ENCODE assay signal across 8 cellular contexts in the genomic region with DNA sequence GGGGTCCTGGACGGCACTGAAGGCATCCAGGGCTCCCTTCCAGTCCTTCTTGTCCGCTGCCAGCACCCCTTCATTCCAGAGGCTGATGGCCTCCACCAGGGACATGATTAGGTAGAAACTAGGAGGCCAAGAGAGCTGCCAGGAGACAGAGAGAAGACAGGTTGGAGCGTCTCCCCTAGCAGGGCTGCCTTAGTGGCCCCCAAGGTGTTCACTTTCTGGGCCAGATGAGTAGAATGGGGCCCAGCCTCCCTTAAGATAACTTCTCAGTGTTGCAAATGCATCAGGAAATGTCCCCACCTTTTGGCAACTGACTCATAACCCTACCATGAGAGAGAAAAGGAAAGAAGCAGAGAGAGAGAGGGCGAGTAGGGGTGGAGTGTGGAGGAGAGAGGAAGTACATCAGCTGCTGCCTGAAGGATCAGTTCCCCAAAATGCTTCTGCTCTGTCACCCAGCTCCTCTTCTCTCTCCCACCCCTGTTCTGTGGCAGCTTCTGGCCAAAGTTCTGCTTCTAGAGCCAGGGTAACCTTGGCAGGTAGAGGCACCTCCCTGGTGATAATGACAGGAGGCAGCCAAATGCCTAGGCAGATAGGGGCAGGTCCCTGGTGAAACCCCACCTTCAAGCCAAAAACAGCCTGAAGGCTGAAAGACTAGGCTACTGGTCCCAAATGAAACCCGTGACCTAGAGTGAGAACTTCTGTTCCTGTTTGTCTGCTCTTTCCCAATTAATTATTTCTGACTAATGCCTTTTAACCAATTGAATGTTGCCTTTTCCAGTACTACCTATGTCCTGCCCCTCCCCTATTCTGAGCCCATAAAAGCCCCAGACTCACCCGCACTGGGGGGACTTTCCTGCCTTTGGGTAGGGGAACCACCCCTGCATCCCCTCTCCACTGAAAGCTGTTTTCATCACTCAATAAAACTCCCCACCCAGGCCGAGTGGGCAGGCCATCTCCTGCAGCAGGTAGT. TPM values are rescaled to one million over a fixed set of nuclear protein-coding genes. Genes with fewer than 3 reads are reported as not detected.
DNase-seq lines count a peak whose midpoint lies in the region; ATAC-seq and TF ChIP-seq lines count a peak whose summit lies in the region.

TSS of gene NCF2 (minus strand) at position 235 of the 967 bp plus-strand sequence. CDS start at position 105, 130 bp downstream.

- H3F3A ChIP-seq in PC-3 (ENCODE audit: low read length, unreplicated experiment): no peaks in the 10 kb centered on the region

- POLR2A ChIA-PET in PC-3 (lab: Charles Lee; ENCODE audit: unreplicated experiment): no interaction called here

- DNase-seq in activated CD8-positive, alpha-beta memory T cell treated with anti-CD3 and anti-CD28 coated beads, Interleukin-2, amount 50 U/mL, for 48 hours: peak; percentile 63
- DNase-seq in activated CD8-positive, alpha-beta memory T cell treated with anti-CD3 and anti-CD28 coated beads for 24 hours: no peak
- DNase-seq in PC-3 (no peak), HK-2 (ENCODE audit: unreplicated experiment) (no peak)
- DNase-seq in effector memory CD4-positive, alpha-beta T cell: no peak
- no peak for DNase-seq in effector CD8-positive, alpha-beta T cell (lab: John Stamatoyannopoulos, UW)

- intact Hi-C loops in PC-3 (cut with micrococcal nuclease): no loop called here

- no peak within 1 kb of the TSS for H3K4me3 ChIP-seq in PC-3 (ENCODE audit: low read length)
- no peak within 1 kb of the TSS for H3K4me3 ChIP-seq in effector memory CD4-positive, alpha-beta T cell (ENCODE audit: insufficient read depth, low read depth, low read length, poor library complexity, severe bottlenecking)
- H3K4me3 ChIP-seq in skin epidermis: peak within 1 kb of the TSS in 6 of 7 experiments; percentile 3 to 31 (median 14)

- no peaks in the 10 kb centered on the region for H3K9me2 ChIP-seq in PC-3 (replicated peaks; ENCODE audit: low read length)

- no peak for TF ChIP-seq CTCF in PC-3 (conservative IDR thresholded peaks at IDR 0.05; ENCODE audit: low read depth, low read length)

- H3K27me3 ChIP-seq in PC-3 (ENCODE audit: low read length): no peaks in the 10 kb centered on the region
- no peaks in the 10 kb centered on the region for H3K27me3 ChIP-seq in effector memory CD4-positive, alpha-beta T cell (replicated peaks; ENCODE audit: control insufficient read depth, insufficient read depth, low read length, poor library complexity, severe bottlenecking)

- H3K27ac ChIP-seq in PC-3 (ENCODE audit: low read length) (no peak within 1 kb of the TSS), skin epidermis (peak within 1 kb of the TSS in 20 of 21 experiments; percentile 31 to 87 (median 70))
- peak within 1 kb of the TSS; percentile 5 for H3K27ac ChIP-seq in effector memory CD4-positive, alpha-beta T cell (ENCODE audit: insufficient read depth, low read length, poor library complexity, severe bottlenecking)

- H3K4me2 ChIP-seq in PC-3 (ENCODE audit: low read length): no peak within 1 kb of the TSS

- CTCF ChIA-PET in PC-3 (lab: Charles Lee): no interaction called here

- no peaks in the 10 kb centered on the region for H3K9me3 ChIP-seq in PC-3 (ENCODE audit: low read length)
- H3K9me3 ChIP-seq in effector memory CD4-positive, alpha-beta T cell (ENCODE audit: control insufficient read depth, low read length): no peaks in the 10 kb centered on the region

- no peaks in the 10 kb centered on the region for H4K20me1 ChIP-seq in PC-3 (ENCODE audit: low read length)

- no TSS peak for BruUV-seq in PC-3 (replicated peaks; lab: Mats Ljungman, UMichigan)

- H3K9ac ChIP-seq in PC-3 (ENCODE audit: low read length): no peak within 1 kb of the TSS

- H3K79me2 ChIP-seq in PC-3 (ENCODE audit: low read length): no peaks in the 10 kb centered on the region

- 0 out of 2 replicates have a peak within 1 kb of the TSS, but pooled peaks have one; percentile 15 for H2AFZ ChIP-seq in PC-3 (ENCODE audit: low read length)

- peak; percentile 81 for ATAC-seq in HG02885 (IDR thresholded peaks at IDR 0.05; ENCODE audit: poor library complexity, unreplicated experiment)
- ATAC-seq in PC-3: peak; percentile 45

- no peaks in the 10 kb centered on the region for H3K36me3 ChIP-seq in PC-3 (ENCODE audit: low read depth, low read length)
- no peaks in the 10 kb centered on the region for H3K36me3 ChIP-seq in effector memory CD4-positive, alpha-beta T cell (ENCODE audit: control insufficient read depth, insufficient read depth, low read length)

- peaks cover 12% of the 10 kb centered on the region for H3K4me1 ChIP-seq in PC-3 (ENCODE audit: insufficient read depth, low read length)
- H3K4me1 ChIP-seq in effector memory CD4-positive, alpha-beta T cell (ENCODE audit: control insufficient read depth, insufficient read depth, low read length, poor library complexity, severe bottlenecking): peaks cover 14% of the 10 kb centered on the region

RNA-seq across cellular contexts. Expression of gene NCF2, which starts in this region (rescaled TPM):
- total RNA-seq in PC-3 (2014; rRNA removed): 26.1 and 31.3 TPM in 2 replicates

Comparison
In these comparisons a context has a peak if more than half of its experiments do, and no peak if none do; other contexts are left out.
1. H3K4me3 ChIP-seq: peak in skin epidermis (6 of 7); none in PC-3 (single experiment) and effector memory CD4-positive, alpha-beta T cell (single experiment).